2 cellular contexts compared by ENCODE assay signal in the genomic region with DNA sequence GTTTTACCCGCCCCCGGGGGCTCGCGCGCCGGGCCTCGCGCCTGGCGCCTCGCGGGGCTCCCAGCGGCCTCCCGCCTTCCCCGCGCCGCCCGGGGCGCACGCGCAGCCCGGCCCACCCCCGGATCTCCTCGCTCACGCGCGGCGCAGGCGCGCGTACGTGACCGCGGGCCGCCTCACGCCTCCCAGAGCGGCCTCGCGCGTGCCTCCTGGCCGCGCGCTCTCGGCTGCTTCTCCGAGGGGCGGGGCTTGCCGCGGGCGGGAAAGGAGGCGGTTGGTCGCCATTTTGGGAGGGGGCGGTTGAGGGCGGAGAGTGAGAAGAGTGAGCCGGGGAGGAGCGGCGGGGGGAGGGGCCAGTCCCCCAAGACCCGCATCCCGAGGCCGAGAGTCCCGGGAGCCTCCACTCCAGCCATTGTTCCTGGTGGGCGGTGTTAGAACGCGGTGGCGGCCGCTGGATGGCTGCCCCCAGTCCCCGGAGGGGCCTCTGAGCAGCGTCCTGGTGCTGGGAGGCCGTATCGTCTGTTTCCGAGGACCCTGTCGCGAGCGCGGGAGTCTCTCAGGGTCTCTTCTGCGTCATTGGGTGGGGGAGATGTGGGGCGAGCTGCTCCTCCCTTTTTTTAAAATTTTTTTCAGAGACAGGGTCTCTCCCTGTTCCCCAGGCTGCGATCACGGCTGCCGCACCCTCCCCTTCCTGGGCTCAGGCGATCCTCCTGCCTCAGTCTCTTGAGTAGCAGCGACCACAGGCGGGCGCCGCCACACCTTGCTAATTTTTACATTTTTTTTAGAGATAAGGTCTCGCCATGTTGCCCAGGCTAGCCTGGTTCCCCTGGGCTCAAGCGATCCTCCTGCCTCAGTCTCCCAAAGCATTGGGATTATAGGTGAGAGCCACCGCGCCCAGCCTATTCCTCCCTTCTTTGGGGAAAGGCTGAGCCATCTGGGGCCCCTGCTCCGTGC.
TF ChIP-seq lines count a peak whose summit lies in the region.

A gene with protein sequence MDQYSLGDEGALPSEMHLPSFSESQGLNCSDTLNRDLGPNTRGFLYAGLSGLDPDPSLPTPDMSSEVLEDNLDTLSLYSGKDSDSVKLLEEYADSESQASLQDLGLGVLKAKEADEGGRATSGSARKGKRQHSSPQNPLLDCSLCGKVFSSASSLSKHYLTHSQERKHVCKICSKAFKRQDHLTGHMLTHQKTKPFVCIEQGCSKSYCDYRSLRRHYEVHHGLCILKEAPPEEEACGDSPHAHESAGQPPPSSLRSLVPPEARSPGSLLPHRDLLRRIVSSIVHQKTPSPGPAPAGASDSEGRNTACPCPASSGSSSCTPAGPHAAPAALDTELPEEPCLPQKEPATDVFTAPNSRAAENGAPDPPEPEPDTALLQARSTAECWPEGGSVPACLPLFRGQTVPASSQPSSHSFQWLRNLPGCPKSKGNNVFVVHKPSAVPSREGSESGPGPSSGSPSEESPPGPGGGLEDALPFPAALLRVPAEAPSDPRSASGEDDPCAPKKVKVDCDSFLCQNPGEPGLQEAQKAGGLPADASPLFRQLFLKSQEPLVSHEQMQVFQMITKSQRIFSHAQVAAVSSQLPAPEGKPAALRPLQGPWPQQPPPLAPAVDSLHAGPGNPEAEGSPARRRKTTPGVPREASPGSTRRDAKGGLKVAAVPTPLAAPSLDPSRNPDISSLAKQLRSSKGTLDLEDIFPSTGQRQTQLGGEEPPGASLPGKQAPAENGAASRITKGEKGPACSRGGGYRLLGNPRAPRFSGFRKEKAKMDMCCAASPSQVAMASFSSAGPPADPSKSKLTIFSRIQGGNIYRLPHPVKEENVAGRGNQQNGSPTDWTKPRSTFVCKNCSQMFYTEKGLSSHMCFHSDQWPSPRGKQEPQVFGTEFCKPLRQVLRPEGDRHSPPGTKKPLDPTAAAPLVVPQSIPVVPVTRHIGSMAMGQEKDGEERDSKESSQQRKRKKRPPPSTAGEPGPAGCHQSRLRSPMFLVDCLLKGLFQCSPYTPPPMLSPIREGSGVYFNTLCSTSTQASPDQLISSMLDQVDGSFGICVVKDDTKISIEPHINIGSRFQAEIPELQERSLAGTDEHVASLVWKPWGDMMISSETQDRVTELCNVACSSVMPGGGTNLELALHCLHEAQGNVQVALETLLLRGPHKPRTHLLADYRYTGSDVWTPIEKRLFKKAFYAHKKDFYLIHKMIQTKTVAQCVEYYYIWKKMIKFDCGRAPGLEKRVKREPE (N-terminal part only) (minus strand): TSS at position 73 of the 951 bp plus-strand sequence. CDS start 17,292 bp downstream, outside the sequence.

TF ChIP-seq in liver, 16 proteins besides CTCF, POLR2A, EP300 and RAD21:
- TF ChIP-seq YY1 (IDR thresholded peaks at IDR 0.05) (peak; percentile 15), FOXA2 (IDR thresholded peaks at IDR 0.05) (no peak)

TF ChIP-seq in HepG2, 621 proteins besides CTCF, POLR2A, EP300 and RAD21:
- TF ChIP-seq SP5 (CRISPR knock-in tag; IDR thresholded peaks at IDR 0.05; ENCODE audit: borderline replicate concordance, low read depth) (no peak), GZF1 (CRISPR knock-in tag; IDR thresholded peaks at IDR 0.05) (no peak), ZNF839 (CRISPR knock-in tag; IDR thresholded peaks at IDR 0.05; ENCODE audit: borderline replicate concordance) (no peak), SP4 (CRISPR knock-in tag; IDR thresholded peaks at IDR 0.05) (no peak), FOXJ3 (CRISPR knock-in tag; IDR thresholded peaks at IDR 0.05; ENCODE audit: borderline replicate concordance) (no peak)
- TF ChIP-seq, protein P1, sequence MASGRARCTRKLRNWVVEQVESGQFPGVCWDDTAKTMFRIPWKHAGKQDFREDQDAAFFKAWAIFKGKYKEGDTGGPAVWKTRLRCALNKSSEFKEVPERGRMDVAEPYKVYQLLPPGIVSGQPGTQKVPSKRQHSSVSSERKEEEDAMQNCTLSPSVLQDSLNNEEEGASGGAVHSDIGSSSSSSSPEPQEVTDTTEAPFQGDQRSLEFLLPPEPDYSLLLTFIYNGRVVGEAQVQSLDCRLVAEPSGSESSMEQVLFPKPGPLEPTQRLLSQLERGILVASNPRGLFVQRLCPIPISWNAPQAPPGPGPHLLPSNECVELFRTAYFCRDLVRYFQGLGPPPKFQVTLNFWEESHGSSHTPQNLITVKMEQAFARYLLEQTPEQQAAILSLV (CRISPR knock-in tag; IDR thresholded peaks at IDR 0.05; ENCODE audit: borderline replicate concordance) = no peak
- TF ChIP-seq, protein P2, sequence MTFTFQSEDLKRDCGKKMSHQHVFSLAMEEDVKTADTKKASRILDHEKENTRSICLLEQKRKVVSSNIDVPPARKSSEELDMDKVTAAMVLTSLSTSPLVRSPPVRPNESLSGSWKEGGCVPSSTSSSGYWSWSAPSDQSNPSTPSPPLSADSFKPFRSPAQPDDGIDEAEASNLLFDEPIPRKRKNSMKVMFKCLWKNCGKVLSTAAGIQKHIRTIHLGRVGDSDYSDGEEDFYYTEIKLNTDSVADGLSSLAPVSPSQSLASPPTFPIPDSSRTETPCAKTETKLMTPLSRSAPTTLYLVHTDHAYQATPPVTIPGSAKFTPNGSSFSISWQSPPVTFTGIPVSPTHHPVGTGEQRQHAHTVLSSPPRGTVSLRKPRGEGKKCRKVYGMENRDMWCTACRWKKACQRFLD (CRISPR knock-in tag; IDR thresholded peaks at IDR 0.05; ENCODE audit: borderline replicate concordance) = no peak
